In genomic region chr5:16508730-16509531, GRCh38 we compare ENCODE assay signal across 9 cellular contexts. TPM values are rescaled to one million over a fixed set of nuclear protein-coding genes. Genes with fewer than 3 reads are reported as not detected.
A peak's percentile ranks its signal among the peaks of the same experiment; 100 is the strongest.
DNase-seq lines count a peak whose midpoint lies in the region; ATAC-seq and TF ChIP-seq lines count a peak whose summit lies in the region.
"Had no signal": no experiment of that assay in that cellular context is flagged by ENCODE, and none has a peak within 500 bp of the region (broad histone marks: within the 10 kb centered on the region; RNA-seq: fewer than 3 reads in every experiment).

No MANE protein-coding gene starts in this region.

- H3K27ac Mint-ChIP-seq in osteocyte (ENCODE audit: unreplicated experiment), result peak overlapping the region; percentile 64
- peak overlapping the region in 5 of 10 donors; percentile 32 to 74 (median 39) for H3K27ac Mint-ChIP-seq in naive thymus-derived CD8-positive, alpha-beta T cell
- H3K27ac Mint-ChIP-seq in CD4-positive, alpha-beta memory T cell, result no peak overlapping the region

- H3K4me1 Mint-ChIP-seq in osteocyte (ENCODE audit: unreplicated experiment), result peaks cover 26% of the 10 kb centered on the region
- H3K4me1 Mint-ChIP-seq in naive thymus-derived CD8-positive, alpha-beta T cell, result peaks cover 34 to 66% (median 46%) of the 10 kb centered on the region in 4 donors
- peaks cover 0 to 62% (median 14%) of the 10 kb centered on the region in 4 donors for H3K4me1 Mint-ChIP-seq in CD4-positive, alpha-beta memory T cell

- CTCF ChIA-PET in CD4-positive, alpha-beta memory T cell (lab: Charles Lee; ENCODE audit: partially characterized antibody), result no interaction called here

- no peaks in the 10 kb centered on the region for H3K36me3 Mint-ChIP-seq in osteocyte (ENCODE audit: unreplicated experiment)
- peaks cover 0 to 22% (median 13%) of the 10 kb centered on the region in 3 donors for H3K36me3 Mint-ChIP-seq in naive thymus-derived CD8-positive, alpha-beta T cell
- H3K36me3 Mint-ChIP-seq in CD4-positive, alpha-beta memory T cell, result peaks cover 0 to 13% of the 10 kb centered on the region in 2 donors

- H3K9me3 Mint-ChIP-seq in osteocyte (ENCODE audit: unreplicated experiment), result no peaks in the 10 kb centered on the region
- peaks cover 0 to 4% (median 0%) of the 10 kb centered on the region in 9 donors for H3K9me3 Mint-ChIP-seq in naive thymus-derived CD8-positive, alpha-beta T cell
- no peaks in the 10 kb centered on the region for H3K9me3 Mint-ChIP-seq in CD4-positive, alpha-beta memory T cell

- no peak for TF ChIP-seq CTCF in fibroblast of villous mesenchyme (IDR thresholded peaks at IDR 0.05; ENCODE audit: insufficient read depth, low read depth, low read length)
- TF ChIP-seq CTCF in osteocyte (IDR thresholded peaks at IDR 0.05), result no peak

- POLR2A ChIA-PET in naive thymus-derived CD8-positive, alpha-beta T cell (lab: Charles Lee), result no interaction called here
- POLR2A ChIA-PET in CD4-positive, alpha-beta memory T cell (lab: Charles Lee; ENCODE audit: partially characterized antibody), result no interaction called here

- H3K27ac ChIP-seq in CD4-positive, alpha-beta memory T cell (ENCODE audit: low read depth, low read length), result no peak overlapping the region

- H3K4me1 ChIP-seq in CD4-positive, alpha-beta memory T cell (ENCODE audit: insufficient read depth, low read length), result no peaks in the 10 kb centered on the region

- H3K4me3 ChIP-seq in fibroblast of villous mesenchyme (ENCODE audit: low read depth, low read length), result no peak overlapping the region
- no peak overlapping the region for H3K4me3 ChIP-seq in CD4-positive, alpha-beta memory T cell (ENCODE audit: low read length in 2 of 2)

- no peaks in the 10 kb centered on the region for H3K9me3 ChIP-seq in CD4-positive, alpha-beta memory T cell (ENCODE audit: control insufficient read depth in 1 of 2, low read length in 2 of 2)

- H3K27me3 Mint-ChIP-seq in osteocyte (ENCODE audit: unreplicated experiment), result peaks cover 4% of the 10 kb centered on the region
- no peaks in the 10 kb centered on the region for H3K27me3 Mint-ChIP-seq in naive thymus-derived CD8-positive, alpha-beta T cell
- no peaks in the 10 kb centered on the region for H3K27me3 Mint-ChIP-seq in CD4-positive, alpha-beta memory T cell

- ATAC-seq in naive thymus-derived CD8-positive, alpha-beta T cell, result no peak

- H3K27me3 ChIP-seq in CD4-positive, alpha-beta memory T cell (ENCODE audit: insufficient read depth, low read length), result no peaks in the 10 kb centered on the region

- DNase-seq in DMS53 treated with DMSO at 0.1 percent for 48 hours (lab: John Stamatoyannopoulos, UW; ENCODE audit: unreplicated experiment) (peak; percentile 66), NOMO-1 treated with DMSO at 0.1 percent for 48 hours (lab: John Stamatoyannopoulos, UW; ENCODE audit: unreplicated experiment) (peak; percentile 92), fibroblast of villous mesenchyme (ENCODE audit: low read depth) (peak; percentile 19), osteocyte (ENCODE audit: extremely low spot score, unreplicated experiment) (no peak), superior temporal gyrus (ENCODE audit: extremely low spot score) (no peak), pons (ENCODE audit: low spot score) (no peak)
- no peak for DNase-seq in naive thymus-derived CD8-positive, alpha-beta T cell
- no peak for DNase-seq in CD4-positive, alpha-beta memory T cell
- DNase-seq: T-helper 1 cell had no signal

- no peaks in the 10 kb centered on the region for H3K36me3 ChIP-seq in CD4-positive, alpha-beta memory T cell (ENCODE audit: insufficient read depth, low read length)

- H3K4me3 Mint-ChIP-seq in osteocyte (ENCODE audit: unreplicated experiment), result no peak overlapping the region
- no peak overlapping the region for H3K4me3 Mint-ChIP-seq in naive thymus-derived CD8-positive, alpha-beta T cell
- no peak overlapping the region for H3K4me3 Mint-ChIP-seq in CD4-positive, alpha-beta memory T cell

- intact Hi-C loops in CD4-positive, alpha-beta memory T cell (cut with micrococcal nuclease), result no loop called here

RNA-seq across cellular contexts. Expression of gene ZNF622, which starts 43.3 kb away (rescaled TPM):
- 44.0 and 47.4 TPM in 2 replicates for total RNA-seq in fibroblast of villous mesenchyme
- 29.2 and 30.7 TPM in 2 replicates for total RNA-seq in osteocyte
- total RNA-seq in naive thymus-derived CD8-positive, alpha-beta T cell, result 10 to 100 TPM; 34.1 to 34.7 TPM
- polyA plus RNA-seq in naive thymus-derived CD8-positive, alpha-beta T cell, result 10 to 100 TPM; 45.9 to 55.9 (median 48.4) TPM
- 10 to 100 TPM; 32.2 to 34.8 TPM for total RNA-seq in CD4-positive, alpha-beta memory T cell
- polyA plus RNA-seq in CD4-positive, alpha-beta memory T cell, result 10 to 100 TPM; 56.9 to 71.8 TPM

Comparison
In these comparisons a context has a peak if more than half of its experiments do, and no peak if none do; other contexts are left out.
1. DNase-seq: peak in DMS53 treated with DMSO at 0.1 percent for 48 hours (single experiment), NOMO-1 treated with DMSO at 0.1 percent for 48 hours (single experiment) and fibroblast of villous mesenchyme (single experiment); none in osteocyte (single experiment), superior temporal gyrus (single experiment), naive thymus-derived CD8-positive, alpha-beta T cell (0 of 10), CD4-positive, alpha-beta memory T cell (0 of 5) and pons (single experiment).